ENCODE assay signal across 31 cellular contexts in genomic region chr3:10999516-10999915, GRCh38. TPM values are rescaled to one million over a fixed set of nuclear protein-coding genes. Genes with fewer than 3 reads are reported as not detected.
"Had no signal": no experiment of that assay in that cellular context is flagged by ENCODE, and none has a peak within 500 bp of the region (broad histone marks: within the 10 kb centered on the region; RNA-seq: fewer than 3 reads in every experiment).

No MANE protein-coding gene starts in this region.

- H3K4me1 ChIP-seq: adrenal gland had no signal

- FAIRE-seq: bronchial epithelial cell, K562 had no signal

- DNase-seq: activated CD4-positive, alpha-beta T cell treated with anti-CD3 and anti-CD28 coated beads for 48 hours; activated CD4-positive, alpha-beta T cell treated with anti-CD3 and anti-CD28 coated beads, Interleukin-2, amount 50 U/mL, for 4 hours; activated CD4-positive, CD25-positive, alpha-beta regulatory T cell treated with anti-CD3 and anti-CD28 coated beads, Interleukin-2, amount 50 U/mL, for 72 hours; activated CD8-positive, alpha-beta memory T cell treated with anti-CD3 and anti-CD28 coated beads, Interleukin-2, amount 50 U/mL, for 48 hours; activated CD8-positive, alpha-beta T cell treated with anti-CD3 and anti-CD28 coated beads, Interleukin-2, amount 10 ng/mL, durations not matched to agents 7 days and 5 days; activated naive CD4-positive, alpha-beta T cell treated with anti-CD3 and anti-CD28 coated beads, Interleukin-2, amount 50 U/mL, for 16 hours; activated naive CD8-positive, alpha-beta T cell treated with anti-CD3 and anti-CD28 coated beads, Interleukin-2, amount 10 ng/mL, durations not matched to agents 7 days and 5 days; activated T-cell treated with anti-CD3 and anti-CD28 coated beads, Interleukin-2, amount 50 U/mL, for 1 hour; adrenal gland; aorta; Karpas-422; MM.1S; NCI-H1105 treated with DMSO at 0.1 percent for 48 hours; NCI-H146; NCI-H187 treated with DMSO at 0.1 percent for 48 hours; NCI-H2081 treated with DMSO at 0.1 percent for 48 hours; NCI-H2171 treated with DMSO at 0.1 percent for 48 hours; NCI-H510A treated with DMSO at 0.1 percent for 48 hours; NCI-H69; NK-92 treated with Interleukin-12 subunit alpha and Interleukin-12 subunit beta, amount 100 ng/mL, for 24 hours; OCI-M1; RPMI8226; T-cell; T-helper 2 cell; T1000 had no signal

- H3K9me3 ChIP-seq: adrenal gland had no signal

- ATAC-seq: activated CD8-positive, alpha-beta T cell treated with anti-CD3 and anti-CD28 coated beads, Interleukin-2, amount 10 ng/mL, durations not matched to agents 7 days and 5 days; K562; Panc1; Right ventricle myocardium inferior; T-cell; WTC11 had no signal

- H3K27ac ChIP-seq: adrenal gland, SK-N-MC had no signal

- H3K4me3 ChIP-seq: adrenal gland, K562, SK-N-MC had no signal

- H3K36me3 ChIP-seq: adrenal gland had no signal

RNA-seq across cellular contexts. Expression of gene SLC6A1, which starts 7.0 kb away (rescaled TPM):
- total RNA-seq: activated CD8-positive, alpha-beta T cell treated with anti-CD3 and anti-CD28 coated beads, Interleukin-2, amount 10 ng/mL, durations not matched to agents 7 days and 5 days; activated naive CD8-positive, alpha-beta T cell treated with anti-CD3 and anti-CD28 coated beads, Interleukin-2, amount 10 ng/mL, durations not matched to agents 7 days and 5 days; bronchial epithelial cell; K562 had no signal
- polyA plus RNA-seq: K562 had no signal
